In the genomic region with DNA sequence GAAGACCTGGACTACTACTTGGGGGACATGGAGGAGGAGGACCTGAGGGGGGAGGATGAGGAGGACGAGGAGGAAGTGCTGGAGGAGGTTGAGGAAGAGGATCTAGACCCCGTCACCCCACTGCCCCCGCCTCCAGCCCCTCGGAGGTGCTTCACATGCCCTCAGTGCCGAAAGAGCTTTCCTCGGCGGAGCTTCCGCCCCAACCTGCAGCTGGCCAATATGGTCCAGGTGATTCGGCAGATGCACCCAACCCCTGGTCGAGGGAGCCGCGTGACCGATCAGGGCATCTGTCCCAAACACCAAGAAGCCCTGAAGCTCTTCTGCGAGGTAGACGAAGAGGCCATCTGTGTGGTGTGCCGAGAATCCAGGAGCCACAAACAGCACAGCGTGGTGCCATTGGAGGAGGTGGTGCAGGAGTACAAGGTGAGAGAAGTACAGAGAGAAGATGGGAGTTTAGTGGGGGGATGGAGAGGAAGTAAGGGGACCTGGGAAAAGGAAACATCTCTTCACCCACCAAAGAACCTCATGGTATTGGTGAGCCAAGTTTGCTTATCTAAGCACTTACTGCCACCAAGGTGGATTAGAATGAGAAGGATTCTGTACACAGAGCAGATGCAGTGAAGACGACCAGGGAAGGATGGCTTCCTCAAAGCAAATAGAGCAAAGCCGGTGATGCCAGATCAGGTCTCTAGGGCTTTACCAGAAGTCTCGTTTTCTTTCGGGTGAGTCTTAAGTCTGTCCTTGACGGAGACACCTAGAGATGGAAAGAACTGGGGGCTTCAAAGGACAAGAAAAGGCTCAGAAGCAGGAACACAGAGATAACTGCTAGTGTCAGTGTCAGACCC, we compare ENCODE assay signal across 8 cellular contexts. TPM values are rescaled to one million over a fixed set of nuclear protein-coding genes. Genes with fewer than 3 reads are reported as not detected.
DNase-seq lines count a peak whose midpoint lies in the region; ATAC-seq and TF ChIP-seq lines count a peak whose summit lies in the region.

No MANE protein-coding gene starts in this region.

- H3K27ac Mint-ChIP-seq in T-cell (peak overlapping the region; percentile 90 to 98), progenitor cell of endocrine pancreas (peak overlapping the region; percentile 100)

- peaks cover 0 to 8% of the 10 kb centered on the region in 2 donors for H3K27me3 Mint-ChIP-seq in T-cell
- peaks cover 6% of the 10 kb centered on the region for H3K27me3 Mint-ChIP-seq in progenitor cell of endocrine pancreas

- H3K4me3 ChIP-seq in GM12865 (ENCODE audit: low read depth, low read length) (peak overlapping the region; percentile 90), epithelial cell of proximal tubule (ENCODE audit: low read depth, low read length) (peak overlapping the region; percentile 99)

- POLR2A ChIA-PET in T-cell (lab: Charles Lee): interaction anchor here (0.5 to 1.1 kb wide), 3 partner anchors 14 to 18 kb away, joined by 3 to 8 read pairs (median 4); no protein-coding TSS in a partner anchor

- TF ChIP-seq CTCF in GM12865 (IDR thresholded peaks at IDR 0.05; ENCODE audit: insufficient read depth, low read depth, low read length, missing control alignments) (no peak), epithelial cell of proximal tubule (conservative IDR thresholded peaks at IDR 0.05; ENCODE audit: low read depth, low read length) (no peak), progenitor cell of endocrine pancreas (IDR thresholded peaks at IDR 0.05; ENCODE audit: unreplicated experiment) (no peak)

- H3K36me3 Mint-ChIP-seq in T-cell (peaks cover 10% of the 10 kb centered on the region), progenitor cell of endocrine pancreas (ENCODE audit: insufficient read depth) (peaks cover 6% of the 10 kb centered on the region)

- DNase-seq in GM12865 (ENCODE audit: low read depth): peak; percentile 68
- peak in 5 of 34 experiments; percentile 13 to 37 (median 20) for DNase-seq in T-cell
- no peak for DNase-seq in epithelial cell of proximal tubule (ENCODE audit: low read depth)
- no peak for DNase-seq in progenitor cell of endocrine pancreas (ENCODE audit: low spot score, unreplicated experiment)
- no peak for DNase-seq in NCI-H69 (lab: John Stamatoyannopoulos, UW)
- no peak for DNase-seq in iPS-NIHi11 (ENCODE audit: low spot score)
- no peak for DNase-seq in H4 (ENCODE audit: low spot score)

- ATAC-seq in T-cell (replicated peaks in 1 of 4) (no peak), HG03045 (IDR thresholded peaks at IDR 0.05; ENCODE audit: unreplicated experiment) (no peak)

- peak overlapping the region; percentile 92 to 97 (median 92) for H3K4me3 Mint-ChIP-seq in T-cell
- peak overlapping the region; percentile 98 for H3K4me3 Mint-ChIP-seq in progenitor cell of endocrine pancreas (ENCODE audit: low read depth)

- H3K4me1 Mint-ChIP-seq in T-cell (peaks cover 62 to 75% (median 62%) of the 10 kb centered on the region in 3 donors), progenitor cell of endocrine pancreas (ENCODE audit: low read depth) (peaks cover 13% of the 10 kb centered on the region)

- CTCF ChIA-PET in T-cell (lab: Charles Lee): interaction anchor here in 1 of 2 donors (0.5 to 2.0 kb wide), 3 partner anchors 35 to 393 kb away, joined by 3 to 6 read pairs (median 4); no protein-coding TSS in a partner anchor

- H3K9me3 Mint-ChIP-seq in T-cell (no peaks in the 10 kb centered on the region), progenitor cell of endocrine pancreas (ENCODE audit: low read depth) (no peaks in the 10 kb centered on the region)

RNA-seq across cellular contexts. Expression of a gene that starts 1.5 kb away (rescaled TPM):
- 10 to 100 TPM; 32.2 to 46.2 (median 36.7) TPM for total RNA-seq in T-cell
- total RNA-seq in epithelial cell of proximal tubule: 10.6 and 12.4 TPM in 2 replicates
- 37.4 and 37.6 TPM in 2 replicates for total RNA-seq in progenitor cell of endocrine pancreas
- total RNA-seq in H4 (2014; rRNA removed; shearing (Covaris generic)): 10.5 and 12.0 TPM in 2 replicates

RNA-seq across cellular contexts. Expression of a gene that starts 19.1 kb away (rescaled TPM):
- total RNA-seq in T-cell: 1,000 to 10,000 TPM; 2,132 to 2,437 (median 2,230) TPM
- total RNA-seq in epithelial cell of proximal tubule: 2,747 and 3,067 TPM in 2 replicates
- total RNA-seq in progenitor cell of endocrine pancreas: 1,813 and 1,855 TPM in 2 replicates
- total RNA-seq in H4 (2014; rRNA removed; shearing (Covaris generic)): 4,964 and 5,175 TPM in 2 replicates

RNA-seq across cellular contexts. Expression of a gene that starts 19.6 kb away (rescaled TPM):
- 1 to 10 TPM; 1.6 to 3.1 (median 3.0) TPM for total RNA-seq in T-cell
- 2.7 and 14.6 TPM in 2 replicates for total RNA-seq in epithelial cell of proximal tubule
- not detected in 2 replicates for total RNA-seq in progenitor cell of endocrine pancreas
- 0.10 and 0.27 TPM in 2 replicates for total RNA-seq in H4 (2014; rRNA removed; shearing (Covaris generic))

RNA-seq across cellular contexts. Expression of a gene that starts 36.3 kb away (rescaled TPM):
- total RNA-seq in T-cell (10 to 100 TPM; 42.9 to 56.9 (median 54.0) TPM), epithelial cell of proximal tubule (1.6 and 3.5 TPM in 2 replicates), progenitor cell of endocrine pancreas (10.7 and 12.3 TPM in 2 replicates)
- 7.6 and 11.5 TPM in 2 replicates for total RNA-seq in H4 (2014; rRNA removed; shearing (Covaris generic))
